Comparison of ENCODE assay signal across 2 cellular contexts in the genomic region with DNA sequence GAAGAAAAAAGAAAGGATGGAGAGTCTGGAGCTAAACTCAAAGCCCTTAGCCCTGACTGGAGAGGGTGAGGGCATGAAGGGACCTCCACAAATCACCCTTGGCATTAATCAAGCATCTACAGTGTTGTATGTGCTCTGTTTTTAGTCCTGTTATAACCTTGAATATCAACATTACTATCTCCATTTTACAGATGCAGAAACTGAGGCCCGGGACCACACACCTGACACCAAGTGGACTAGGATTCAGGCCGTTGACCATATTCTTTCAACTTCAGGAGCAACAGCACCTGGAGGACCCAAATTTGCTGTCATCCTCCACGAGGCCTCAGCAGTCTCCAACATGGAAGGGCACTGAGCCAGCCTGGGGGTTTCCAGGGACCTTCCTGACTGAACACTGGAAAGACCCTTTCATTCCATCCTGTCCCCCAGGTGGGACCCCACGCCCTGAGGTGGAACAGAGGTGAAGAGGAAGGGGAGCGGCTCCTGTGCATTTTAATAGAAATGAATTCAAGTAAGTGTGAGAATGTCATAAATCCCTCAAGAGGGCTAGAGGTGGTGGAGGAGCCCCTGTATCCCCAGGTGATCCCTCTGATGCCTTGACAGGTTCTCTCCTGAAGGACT.
A peak's percentile ranks its signal among the peaks of the same experiment; 100 is the strongest.
TF ChIP-seq lines count a peak whose summit lies in the region.

No MANE protein-coding gene starts in this region.

TF ChIP-seq in HepG2, 621 proteins besides CTCF, POLR2A, EP300 and RAD21:
- TF ChIP-seq ZNF446 (CRISPR knock-in tag; IDR thresholded peaks at IDR 0.05) (no peak), ZNF841 (CRISPR knock-in tag; IDR thresholded peaks at IDR 0.05; ENCODE audit: borderline replicate concordance) (no peak), ZNF724P (CRISPR knock-in tag; IDR thresholded peaks at IDR 0.05; ENCODE audit: borderline replicate concordance) (no peak), PCBP2 (optimal IDR thresholded peaks at IDR 0.05; ENCODE audit: low read depth, low read length, poor library complexity, severe bottlenecking) (no peak), NFYC (CRISPR knock-in tag; IDR thresholded peaks at IDR 0.05) (no peak), ELF4 (CRISPR knock-in tag; IDR thresholded peaks at IDR 0.05; ENCODE audit: borderline replicate concordance) (no peak), CBX2 (IDR thresholded peaks at IDR 0.05; ENCODE audit: low read depth, low read length) (no peak), CBX2 (CRISPR knock-in tag; IDR thresholded peaks at IDR 0.05; ENCODE audit: low read depth) (no peak), ZNF629 (CRISPR knock-in tag; conservative IDR thresholded peaks at IDR 0.05) (peak; percentile 62)

TF ChIP-seq in K562, 482 proteins besides CTCF, POLR2A, EP300 and RAD21:
- TF ChIP-seq RBM25 (IDR thresholded peaks at IDR 0.05; ENCODE audit: low read depth, low read length, severe bottlenecking): peak; percentile 70
- TF ChIP-seq PML (IDR thresholded peaks at IDR 0.05; ENCODE audit: low read length): no peak
- TF ChIP-seq BCOR (IDR thresholded peaks at IDR 0.05): 0 out of 2 replicates have a peak, but pooled peaks have one; percentile 13
